Comparison of ENCODE assay signal across 8 cellular contexts in the genomic region with DNA sequence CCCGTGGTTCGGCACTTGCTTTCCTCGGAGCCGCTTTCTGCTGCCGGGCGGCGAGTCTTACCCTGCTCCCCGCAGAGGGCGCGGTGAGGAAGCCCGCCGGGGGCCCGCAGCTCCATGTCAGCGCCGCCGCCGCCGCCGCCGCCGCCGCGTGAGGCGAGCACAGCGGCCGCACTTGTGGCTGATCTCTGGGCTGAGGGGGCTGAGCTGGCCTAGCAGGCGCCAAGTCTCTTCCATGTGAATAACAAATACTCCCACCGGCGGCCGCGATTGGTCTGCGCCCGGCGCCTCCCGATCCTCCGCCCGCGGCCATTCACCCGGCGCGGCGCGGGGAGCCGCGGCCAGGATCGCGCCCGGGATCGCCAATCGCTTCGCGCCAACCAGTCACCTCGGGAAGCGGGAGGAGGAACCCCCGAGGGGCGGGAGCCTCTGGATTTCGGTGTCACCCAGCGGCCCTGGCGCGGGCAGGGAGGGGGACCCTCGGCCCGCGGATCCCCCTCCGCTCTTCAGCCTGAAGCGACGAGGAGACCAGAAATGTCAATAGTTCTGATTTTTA. TPM values are rescaled to one million over a fixed set of nuclear protein-coding genes. Genes with fewer than 3 reads are reported as not detected.
A peak's percentile ranks its signal among the peaks of the same experiment; 100 is the strongest.
DNase-seq lines count a peak whose midpoint lies in the region; ATAC-seq, FAIRE-seq and TF ChIP-seq lines count a peak whose summit lies in the region.

A gene (minus strand): TSS at position 206 of the 553 bp plus-strand sequence.

- no peaks in the 10 kb centered on the region for H3K9me3 ChIP-seq in right lobe of liver

- no peak for FAIRE-seq in GM12892 (lab: Jason Lieb, UNC)

- peak; percentile 19 for DNase-seq in GM12892 (ENCODE audit: insufficient read length)
- DNase-seq in Jurkat, Clone E6-1 (ENCODE audit: low read depth, low spot score): no peak
- peak; percentile 15 to 79 for DNase-seq in dermis microvascular lymphatic vessel endothelial cell (ENCODE audit: low read depth in 2 of 2)
- DNase-seq in right lobe of liver: peak; percentile 69 to 79 (median 74)
- DNase-seq in stimulated activated naive B cell treated with anti-CD40 and anti-IgM and Interleukin-4, amounts not matched to agents 10 μg/mL and 1 μg/mL and 100 μg/mL, for 72 hours: no peak

- TF ChIP-seq POLR2A in GM12892 (IDR thresholded peaks at IDR 0.05; ENCODE audit: low read depth, low read length) (no peak), right lobe of liver (IDR thresholded peaks at IDR 0.05) (no peak)

- ATAC-seq in SK-N-SH treated with all-trans-retinoic acid at 6 μM for 48 hours (peak; percentile 57), right lobe of liver (peak; percentile 66 to 80 (median 74)), GM21381 (IDR thresholded peaks at IDR 0.05; ENCODE audit: unreplicated experiment) (no peak)
- ATAC-seq in stimulated activated naive B cell treated with anti-CD40 and anti-IgM and Interleukin-4, amounts not matched to agents 10 μg/mL and 1 μg/mL and 100 μg/mL, for 72 hours (replicated peaks): peak; percentile 26 to 27

- H3K4me3 ChIP-seq in Jurkat, Clone E6-1 (ENCODE audit: low read length): peak within 1 kb of the TSS; percentile 54
- peak within 1 kb of the TSS; percentile 75 to 81 (median 78) for H3K4me3 ChIP-seq in right lobe of liver

- H3K27me3 ChIP-seq in right lobe of liver: no peaks in the 10 kb centered on the region

- peak within 1 kb of the TSS; percentile 67 for H3K27ac Mint-ChIP-seq in stimulated activated naive B cell treated with anti-CD40 and anti-IgM and Interleukin-4, amounts not matched to agents 10 μg/mL and 1 μg/mL and 100 μg/mL, for 72 hours

- no peaks in the 10 kb centered on the region for H3K36me3 ChIP-seq in right lobe of liver

- peak within 1 kb of the TSS; percentile 87 to 94 for H3K4me3 Mint-ChIP-seq in stimulated activated naive B cell treated with anti-CD40 and anti-IgM and Interleukin-4, amounts not matched to agents 10 μg/mL and 1 μg/mL and 100 μg/mL, for 72 hours

- 0% methylated on average over 18 of the region's 66 CpGs for WGBS in right lobe of liver (ENCODE audit: insufficient coverage, low coverage, low lambda C conversion rate, missing lambda C conversion rate)

- peak within 1 kb of the TSS; percentile 90 for H3K27ac ChIP-seq in 22Rv1
- H3K27ac ChIP-seq in right lobe of liver: peak within 1 kb of the TSS in 2 of 3 donors; percentile 20 to 21

- intact Hi-C loops in right lobe of liver (cut with DNase I): loop anchor here (10.0 kb wide), 2 partner anchors 138 to 448 kb away; no protein-coding TSS in a partner anchor

- H3K9me3 Mint-ChIP-seq in stimulated activated naive B cell treated with anti-CD40 and anti-IgM and Interleukin-4, amounts not matched to agents 10 μg/mL and 1 μg/mL and 100 μg/mL, for 72 hours: no peaks in the 10 kb centered on the region

- peaks cover 0 to 10% (median 0%) of the 10 kb centered on the region in 4 donors for H3K4me1 ChIP-seq in right lobe of liver

- TF ChIP-seq CTCF in 22Rv1 (IDR thresholded peaks at IDR 0.05) (no peak; the same call in 1 of the 2 replicates), right lobe of liver (IDR thresholded peaks at IDR 0.05) (no peak)

- no peaks in the 10 kb centered on the region for H3K36me3 Mint-ChIP-seq in stimulated activated naive B cell treated with anti-CD40 and anti-IgM and Interleukin-4, amounts not matched to agents 10 μg/mL and 1 μg/mL and 100 μg/mL, for 72 hours

- H3K27me3 Mint-ChIP-seq in stimulated activated naive B cell treated with anti-CD40 and anti-IgM and Interleukin-4, amounts not matched to agents 10 μg/mL and 1 μg/mL and 100 μg/mL, for 72 hours: peaks cover 75 to 80% of the 10 kb centered on the region in 2 donors

- H3K4me1 Mint-ChIP-seq in stimulated activated naive B cell treated with anti-CD40 and anti-IgM and Interleukin-4, amounts not matched to agents 10 μg/mL and 1 μg/mL and 100 μg/mL, for 72 hours: peaks cover 11 to 28% of the 10 kb centered on the region in 2 donors

TF ChIP-seq in SK-N-SH treated with all-trans-retinoic acid at 6 μM for 48 hours, 23 proteins besides CTCF, POLR2A, EP300 and RAD21 (continues in another document):
- TF ChIP-seq ZNF70 (CRISPR knock-in tag; IDR thresholded peaks at IDR 0.05) (no peak), OSR1 (CRISPR knock-in tag; IDR thresholded peaks at IDR 0.05) (no peak), ISL1 (CRISPR knock-in tag; IDR thresholded peaks at IDR 0.05) (no peak), BACH2 (CRISPR knock-in tag; IDR thresholded peaks at IDR 0.05; ENCODE audit: borderline replicate concordance) (no peak), ESRRG (CRISPR knock-in tag; IDR thresholded peaks at IDR 0.05) (no peak), ZFP3 (CRISPR knock-in tag; IDR thresholded peaks at IDR 0.05) (no peak), GLIS3 (CRISPR knock-in tag; IDR thresholded peaks at IDR 0.05) (no peak), CSDC2 (CRISPR knock-in tag; IDR thresholded peaks at IDR 0.05) (no peak), ZC3H10 (CRISPR knock-in tag; IDR thresholded peaks at IDR 0.05) (no peak), SNAI2 (CRISPR knock-in tag; IDR thresholded peaks at IDR 0.05) (no peak)
- TF ChIP-seq, protein P1, sequence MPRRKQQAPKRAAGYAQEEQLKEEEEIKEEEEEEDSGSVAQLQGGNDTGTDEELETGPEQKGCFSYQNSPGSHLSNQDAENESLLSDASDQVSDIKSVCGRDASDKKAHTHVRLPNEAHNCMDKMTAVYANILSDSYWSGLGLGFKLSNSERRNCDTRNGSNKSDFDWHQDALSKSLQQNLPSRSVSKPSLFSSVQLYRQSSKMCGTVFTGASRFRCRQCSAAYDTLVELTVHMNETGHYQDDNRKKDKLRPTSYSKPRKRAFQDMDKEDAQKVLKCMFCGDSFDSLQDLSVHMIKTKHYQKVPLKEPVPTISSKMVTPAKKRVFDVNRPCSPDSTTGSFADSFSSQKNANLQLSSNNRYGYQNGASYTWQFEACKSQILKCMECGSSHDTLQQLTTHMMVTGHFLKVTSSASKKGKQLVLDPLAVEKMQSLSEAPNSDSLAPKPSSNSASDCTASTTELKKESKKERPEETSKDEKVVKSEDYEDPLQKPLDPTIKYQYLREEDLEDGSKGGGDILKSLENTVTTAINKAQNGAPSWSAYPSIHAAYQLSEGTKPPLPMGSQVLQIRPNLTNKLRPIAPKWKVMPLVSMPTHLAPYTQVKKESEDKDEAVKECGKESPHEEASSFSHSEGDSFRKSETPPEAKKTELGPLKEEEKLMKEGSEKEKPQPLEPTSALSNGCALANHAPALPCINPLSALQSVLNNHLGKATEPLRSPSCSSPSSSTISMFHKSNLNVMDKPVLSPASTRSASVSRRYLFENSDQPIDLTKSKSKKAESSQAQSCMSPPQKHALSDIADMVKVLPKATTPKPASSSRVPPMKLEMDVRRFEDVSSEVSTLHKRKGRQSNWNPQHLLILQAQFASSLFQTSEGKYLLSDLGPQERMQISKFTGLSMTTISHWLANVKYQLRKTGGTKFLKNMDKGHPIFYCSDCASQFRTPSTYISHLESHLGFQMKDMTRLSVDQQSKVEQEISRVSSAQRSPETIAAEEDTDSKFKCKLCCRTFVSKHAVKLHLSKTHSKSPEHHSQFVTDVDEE (CRISPR knock-in tag; IDR thresholded peaks at IDR 0.05): no peak
- TF ChIP-seq, protein P2, sequence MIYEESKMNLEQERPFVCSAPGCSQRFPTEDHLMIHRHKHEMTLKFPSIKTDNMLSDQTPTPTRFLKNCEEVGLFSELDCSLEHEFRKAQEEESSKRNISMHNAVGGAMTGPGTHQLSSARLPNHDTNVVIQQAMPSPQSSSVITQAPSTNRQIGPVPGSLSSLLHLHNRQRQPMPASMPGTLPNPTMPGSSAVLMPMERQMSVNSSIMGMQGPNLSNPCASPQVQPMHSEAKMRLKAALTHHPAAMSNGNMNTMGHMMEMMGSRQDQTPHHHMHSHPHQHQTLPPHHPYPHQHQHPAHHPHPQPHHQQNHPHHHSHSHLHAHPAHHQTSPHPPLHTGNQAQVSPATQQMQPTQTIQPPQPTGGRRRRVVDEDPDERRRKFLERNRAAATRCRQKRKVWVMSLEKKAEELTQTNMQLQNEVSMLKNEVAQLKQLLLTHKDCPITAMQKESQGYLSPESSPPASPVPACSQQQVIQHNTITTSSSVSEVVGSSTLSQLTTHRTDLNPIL (CRISPR knock-in tag; IDR thresholded peaks at IDR 0.05; ENCODE audit: low read depth): no peak
- TF ChIP-seq, protein P3, sequence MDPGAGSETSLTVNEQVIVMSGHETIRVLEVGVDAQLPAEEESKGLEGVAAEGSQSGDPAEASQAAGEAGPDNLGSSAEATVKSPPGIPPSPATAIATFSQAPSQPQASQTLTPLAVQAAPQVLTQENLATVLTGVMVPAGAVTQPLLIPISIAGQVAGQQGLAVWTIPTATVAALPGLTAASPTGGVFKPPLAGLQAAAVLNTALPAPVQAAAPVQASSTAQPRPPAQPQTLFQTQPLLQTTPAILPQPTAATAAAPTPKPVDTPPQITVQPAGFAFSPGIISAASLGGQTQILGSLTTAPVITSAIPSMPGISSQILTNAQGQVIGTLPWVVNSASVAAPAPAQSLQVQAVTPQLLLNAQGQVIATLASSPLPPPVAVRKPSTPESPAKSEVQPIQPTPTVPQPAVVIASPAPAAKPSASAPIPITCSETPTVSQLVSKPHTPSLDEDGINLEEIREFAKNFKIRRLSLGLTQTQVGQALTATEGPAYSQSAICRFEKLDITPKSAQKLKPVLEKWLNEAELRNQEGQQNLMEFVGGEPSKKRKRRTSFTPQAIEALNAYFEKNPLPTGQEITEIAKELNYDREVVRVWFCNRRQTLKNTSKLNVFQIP (CRISPR knock-in tag; IDR thresholded peaks at IDR 0.05; ENCODE audit: borderline replicate concordance, low read depth): no peak
- TF ChIP-seq, protein P4, sequence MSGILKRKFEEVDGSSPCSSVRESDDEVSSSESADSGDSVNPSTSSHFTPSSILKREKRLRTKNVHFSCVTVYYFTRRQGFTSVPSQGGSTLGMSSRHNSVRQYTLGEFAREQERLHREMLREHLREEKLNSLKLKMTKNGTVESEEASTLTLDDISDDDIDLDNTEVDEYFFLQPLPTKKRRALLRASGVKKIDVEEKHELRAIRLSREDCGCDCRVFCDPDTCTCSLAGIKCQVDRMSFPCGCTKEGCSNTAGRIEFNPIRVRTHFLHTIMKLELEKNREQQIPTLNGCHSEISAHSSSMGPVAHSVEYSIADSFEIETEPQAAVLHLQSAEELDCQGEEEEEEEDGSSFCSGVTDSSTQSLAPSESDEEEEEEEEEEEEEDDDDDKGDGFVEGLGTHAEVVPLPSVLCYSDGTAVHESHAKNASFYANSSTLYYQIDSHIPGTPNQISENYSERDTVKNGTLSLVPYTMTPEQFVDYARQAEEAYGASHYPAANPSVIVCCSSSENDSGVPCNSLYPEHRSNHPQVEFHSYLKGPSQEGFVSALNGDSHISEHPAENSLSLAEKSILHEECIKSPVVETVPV (CRISPR knock-in tag; IDR thresholded peaks at IDR 0.05): no peak

RNA-seq across cellular contexts. Expression of the gene that starts here (rescaled TPM):
- polyA plus RNA-seq in GM12892 (2012; ENCODE audit: missing spikeins): 0.64 TPM
- polyA plus RNA-seq in Jurkat, Clone E6-1 (2012; ENCODE audit: insufficient read depth, insufficient read length): not detected
- total RNA-seq in dermis microvascular lymphatic vessel endothelial cell: under 0.01 TPM in 1 of 2 replicates, not detected in the other
- 1 to 10 TPM in 4 of 6 experiments, under 1 TPM in 2; 0.12 to 8.4 (median 2.7) TPM for total RNA-seq in right lobe of liver

Comparison
In these comparisons a context has a peak if more than half of its experiments do, and no peak if none do; other contexts are left out.
1. Peak in DNase-seq in dermis microvascular lymphatic vessel endothelial cell; RNA of the gene not detected or under 1 TPM.
2. DNase-seq: peak in GM12892 (single experiment) and right lobe of liver (3 of 3); none in Jurkat, Clone E6-1 (single experiment) and stimulated activated naive B cell treated with anti-CD40 and anti-IgM and Interleukin-4, amounts not matched to agents 10 μg/mL and 1 μg/mL and 100 μg/mL, for 72 hours (single experiment).